In the genomic region with DNA sequence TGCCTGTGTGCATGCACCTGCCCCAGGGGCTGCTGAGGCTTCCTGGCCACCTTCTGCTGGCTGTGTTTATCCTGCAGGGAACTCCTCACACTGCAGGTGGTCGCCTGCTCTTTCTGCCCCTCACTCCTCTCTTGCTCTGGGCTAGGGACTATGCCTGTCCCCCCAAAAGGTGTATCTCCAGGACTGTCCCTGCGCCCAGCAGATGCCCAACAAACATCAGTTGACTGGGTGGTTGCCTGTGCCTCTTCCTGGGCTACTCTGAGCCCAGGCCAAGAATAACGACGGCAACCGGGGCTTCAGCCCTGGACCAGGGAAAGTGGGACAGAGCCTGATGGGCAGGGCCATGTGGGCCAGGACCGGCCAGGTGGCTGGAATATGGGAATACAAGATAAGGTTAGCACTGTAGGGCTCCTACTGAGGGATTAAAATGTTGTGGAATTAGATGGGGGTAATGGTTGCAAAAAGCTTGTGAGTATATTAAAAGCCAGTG, we compare ENCODE assay signal across 1 cellular context.
TF ChIP-seq lines count a peak whose summit lies in the region.

No MANE protein-coding gene starts in this region.

TF ChIP-seq in K562, 482 proteins besides CTCF, POLR2A, EP300 and RAD21:
- TF ChIP-seq TCFL5 (CRISPR knock-in tag; conservative IDR thresholded peaks at IDR 0.05) (no peak), AFF4 (CRISPR knock-in tag; IDR thresholded peaks at IDR 0.05) (no peak), SNIP1 (IDR thresholded peaks at IDR 0.05; ENCODE audit: low read depth) (no peak), ZNF347 (CRISPR knock-in tag; IDR thresholded peaks at IDR 0.05; ENCODE audit: low read depth) (no peak)
TF ChIP-seq in K562: peak in this region for 0.
